Comparison of ENCODE assay signal across 28 cellular contexts in the genomic region with DNA sequence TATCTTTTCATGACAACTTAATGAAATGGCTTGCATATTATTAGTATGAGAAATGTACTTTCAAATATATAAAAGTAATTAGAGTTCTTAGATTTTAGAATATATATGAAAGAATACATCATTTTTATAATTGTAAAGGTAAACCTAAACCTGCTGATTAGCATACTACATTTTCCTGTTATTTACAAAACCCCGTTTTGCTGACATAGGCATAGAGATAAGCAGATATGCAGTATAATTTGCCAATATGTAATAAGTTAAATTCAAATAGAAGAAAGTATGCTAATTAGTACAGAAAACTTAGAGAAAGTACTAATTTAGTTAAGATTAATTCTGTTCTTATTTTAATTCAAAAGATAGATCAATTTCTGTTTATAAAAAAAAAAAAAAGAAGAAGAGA. TPM values are rescaled to one million over a fixed set of nuclear protein-coding genes. Genes with fewer than 3 reads are reported as not detected.
A peak's percentile ranks its signal among the peaks of the same experiment; 100 is the strongest.
DNase-seq lines count a peak whose midpoint lies in the region; ATAC-seq, FAIRE-seq and TF ChIP-seq lines count a peak whose summit lies in the region.
"Had no signal": no experiment of that assay in that cellular context is flagged by ENCODE, and none has a peak within 500 bp of the region (broad histone marks: within the 10 kb centered on the region; RNA-seq: fewer than 3 reads in every experiment).

No MANE protein-coding gene starts in this region.

- FAIRE-seq in HepG2 (lab: Jason Lieb, UNC) = no peak
- peak; percentile 31 for FAIRE-seq in colon (lab: Jason Lieb, UNC)
- peak; percentile 47 for FAIRE-seq in islet of Langerhans (lab: Jason Lieb, UNC)
- FAIRE-seq: A549, GM12891, GM18507, GM19239, H54 had no signal

- H3K9ac ChIP-seq in HepG2 (ENCODE audit: insufficient read depth, low read depth, low read length) = no peak overlapping the region
- H3K9ac ChIP-seq: BLaER1 treated with 17β-estradiol and CSF1 and Interleukin-3, amounts not matched to agents 10 nM and 100 nM had no signal

- TF ChIP-seq EP300 in HepG2 (IDR thresholded peaks at IDR 0.05; ENCODE audit: low read depth in 2 of 2, low read length in 2 of 2) (no peak), HepG2 (CRISPR knock-in tag; IDR thresholded peaks at IDR 0.05; ENCODE audit: borderline replicate concordance) (no peak)

- no peaks in the 10 kb centered on the region for H3K4me1 Mint-ChIP-seq in progenitor cell of endocrine pancreas (ENCODE audit: low read depth)
- H3K4me1 Mint-ChIP-seq: CD14-positive monocyte; CD8-positive, alpha-beta memory T cell had no signal

- H3K9me3 Mint-ChIP-seq in progenitor cell of endocrine pancreas (ENCODE audit: low read depth) = peaks cover 2% of the 10 kb centered on the region
- H3K9me3 Mint-ChIP-seq: HFFc6 had no signal

- H3K27me3 ChIP-seq in HepG2 (ENCODE audit: control insufficient read depth in 1 of 2, insufficient read depth in 2 of 2, low read length in 2 of 2) (no peaks in the 10 kb centered on the region), right lobe of liver (no peaks in the 10 kb centered on the region), dorsolateral prefrontal cortex (no peaks in the 10 kb centered on the region)
- H3K27me3 ChIP-seq: BE2C; BLaER1 treated with 17β-estradiol and CSF1 and Interleukin-3, amounts not matched to agents 10 nM and 100 nM had no signal

- H3K36me3 ChIP-seq in HepG2 (replicated peaks in 1 of 2; ENCODE audit: control insufficient read depth in 1 of 2, insufficient read depth in 2 of 2, low read length in 2 of 2) = no peaks in the 10 kb centered on the region
- no peaks in the 10 kb centered on the region for H3K36me3 ChIP-seq in right lobe of liver
- H3K36me3 ChIP-seq: BE2C; BLaER1 treated with 17β-estradiol and CSF1 and Interleukin-3, amounts not matched to agents 10 nM and 100 nM; HAP-1 had no signal

- WGBS in HepG2 (ENCODE audit: low lambda C conversion rate) = 75% methylated on average over 1 of the region's 1 CpG
- WGBS in right lobe of liver (ENCODE audit: insufficient coverage, low coverage, low lambda C conversion rate, missing lambda C conversion rate) = 43% methylated on average over 1 of the region's 1 CpG

- in situ Hi-C loops in HepG2 (cut with HindIII; ENCODE audit: extremely low pct_ligation_motif_present, low pct_unique_long_range_greater_than_20kb) = no loop called here

- H3K27ac Mint-ChIP-seq in progenitor cell of endocrine pancreas = no peak overlapping the region
- H3K27ac Mint-ChIP-seq: CD14-positive monocyte; CD4-positive, alpha-beta T cell; CD8-positive, alpha-beta memory T cell; HFFc6 had no signal

- H3K9me3 ChIP-seq in HepG2 (ENCODE audit: low read length) (no peaks in the 10 kb centered on the region), right lobe of liver (no peaks in the 10 kb centered on the region)
- H3K9me3 ChIP-seq: A549, BE2C, HAP-1 had no signal

- H3K27me3 Mint-ChIP-seq in progenitor cell of endocrine pancreas = no peaks in the 10 kb centered on the region

- TF ChIP-seq CTCF in HepG2 (CRISPR knock-in tag; IDR thresholded peaks at IDR 0.05) (no peak), right lobe of liver (IDR thresholded peaks at IDR 0.05) (no peak), progenitor cell of endocrine pancreas (IDR thresholded peaks at IDR 0.05; ENCODE audit: unreplicated experiment) (no peak), dorsolateral prefrontal cortex (IDR thresholded peaks at IDR 0.05 in 54 of 56, conservative IDR thresholded peaks at IDR 0.05 in 2 of 56; ENCODE audit: low read depth in 1 of 56, partially characterized antibody in 56 of 56) (no peak)

- POLR2A ChIA-PET in HepG2 (lab: Yijun Ruan, JAX) = no interaction called here

- no peak overlapping the region for H3K4me2 ChIP-seq in HepG2 (ENCODE audit: low read depth, low read length)
- H3K4me2 ChIP-seq: A549; BLaER1 treated with 17β-estradiol and CSF1 and Interleukin-3, amounts not matched to agents 10 nM and 100 nM had no signal

- ATAC-seq in HepG2 = no peak
- no peak for ATAC-seq in right lobe of liver
- ATAC-seq in GM18909 (IDR thresholded peaks at IDR 0.05; ENCODE audit: poor library complexity, unreplicated experiment) = no peak
- ATAC-seq: A549 had no signal

- no peak for TF ChIP-seq POLR2A in HepG2 (IDR thresholded peaks at IDR 0.05; ENCODE audit: insufficient read depth in 1 of 2, low read depth in 2 of 2, low read length in 2 of 2)
- TF ChIP-seq POLR2A in right lobe of liver (IDR thresholded peaks at IDR 0.05) = no peak

- CTCF ChIA-PET in HepG2 (lab: Yijun Ruan, JAX; ENCODE audit: low intra/inter-chr PET ratio, low total read pairs) = no interaction called here

- no TSS peak for BruUV-seq in HepG2 (replicated peaks; lab: Mats Ljungman, UMichigan)

- H3K4me3 ChIP-seq in HepG2 (replicated peaks in 1 of 3; ENCODE audit: insufficient read depth in 1 of 3, low read depth in 2 of 3, low read length in 3 of 3) = no peak overlapping the region
- H3K4me3 ChIP-seq in right lobe of liver = no peak overlapping the region
- H3K4me3 ChIP-seq in dorsolateral prefrontal cortex = no peak overlapping the region
- H3K4me3 ChIP-seq: A549; BLaER1 treated with 17β-estradiol and CSF1 and Interleukin-3, amounts not matched to agents 10 nM and 100 nM; HAP-1 had no signal

- H3K27ac ChIP-seq in HepG2 (ENCODE audit: extremely low read length, insufficient read depth, low read length) (no peak overlapping the region), right lobe of liver (no peak overlapping the region), dorsolateral prefrontal cortex (no peak overlapping the region)
- H3K27ac ChIP-seq: 22Rv1; A549; BLaER1 treated with 17β-estradiol and CSF1 and Interleukin-3, amounts not matched to agents 10 nM and 100 nM had no signal

- DNase-seq in HepG2 (ENCODE audit: low spot score) (no peak), right lobe of liver (no peak), progenitor cell of endocrine pancreas (ENCODE audit: low spot score, unreplicated experiment) (no peak), nucleus accumbens (lab: John Stamatoyannopoulos, UW) (no peak), dorsolateral prefrontal cortex (no peak)
- DNase-seq: ACHN; AML-193; BE2C; CD4-positive, alpha-beta T cell; CD8-positive, alpha-beta memory T cell; DMS 273 treated with DMSO at 0.1 percent for 48 hours; DMS79; EL; GF-D8; GOT3; HFFc6 had no signal

- H3K4me1 ChIP-seq in HepG2 (ENCODE audit: insufficient read depth, low read length) = no peaks in the 10 kb centered on the region
- H3K4me1 ChIP-seq in right lobe of liver = no peaks in the 10 kb centered on the region
- H3K4me1 ChIP-seq: A549, BE2C, HAP-1 had no signal

- H2AFZ ChIP-seq in HepG2 (ENCODE audit: low read length) = no peak overlapping the region

- no peaks in the 10 kb centered on the region for H3K79me2 ChIP-seq in HepG2 (ENCODE audit: insufficient read depth, low read length)

- H3K4me3 Mint-ChIP-seq in progenitor cell of endocrine pancreas (ENCODE audit: low read depth) = no peak overlapping the region
- H3K4me3 Mint-ChIP-seq: CD14-positive monocyte; CD4-positive, alpha-beta T cell; CD8-positive, alpha-beta memory T cell; HFFc6 had no signal

- no peak for TF ChIP-seq RAD21 in HepG2 (CRISPR knock-in tag; IDR thresholded peaks at IDR 0.05)

- intact Hi-C loops in HepG2 (cut with micrococcal nuclease; ENCODE audit: unreplicated experiment) (no loop called here), right lobe of liver (cut with DNase I) (no loop called here), dorsolateral prefrontal cortex (cut with DNase I) (no loop called here)

- H3K36me3 Mint-ChIP-seq in progenitor cell of endocrine pancreas (ENCODE audit: insufficient read depth) = peaks cover 2% of the 10 kb centered on the region
- H3K36me3 Mint-ChIP-seq: CD14-positive monocyte had no signal

- no peaks in the 10 kb centered on the region for H4K20me1 ChIP-seq in HepG2 (ENCODE audit: insufficient read depth, low read length)
- H4K20me1 ChIP-seq: BLaER1 treated with 17β-estradiol and CSF1 and Interleukin-3, amounts not matched to agents 10 nM and 100 nM had no signal

TF ChIP-seq in HepG2, 621 proteins besides CTCF, POLR2A, EP300 and RAD21 (continues in another document):
- TF ChIP-seq MAFF (IDR thresholded peaks at IDR 0.05; ENCODE audit: low read depth, low read length) (peak; percentile 58; the same call in 1 of the 2 replicates), ZSCAN12 (CRISPR knock-in tag; IDR thresholded peaks at IDR 0.05) (no peak)

RNA-seq across cellular contexts. Expression of a gene that starts 21.5 kb away (rescaled TPM):
- total RNA-seq in HepG2 (2016; rRNA removed; fragmentation: Illumina TruSeq; extraction: Trizol) = not detected in 2 replicates
- not detected in 2 replicates for total RNA-seq in HepG2 (2016; cell fraction: cytosol; rRNA removed; fragmentation: Illumina TruSeq; extraction: Trizol; ENCODE audit: low read depth)
- not detected in 2 replicates for total RNA-seq in HepG2 (2016; cell fraction: insoluble cytoplasmic fraction; rRNA removed; fragmentation: Illumina TruSeq; extraction: Trizol)
- total RNA-seq in HepG2 (2016; cell fraction: membrane; rRNA removed; fragmentation: Illumina TruSeq; extraction: Trizol) = not detected in 2 replicates
- not detected in 2 replicates for total RNA-seq in HepG2 (2016; cell fraction: nucleus; rRNA removed; fragmentation: Illumina TruSeq; extraction: Trizol)
- polyA plus RNA-seq in HepG2 (2011; rRNA removed) = not detected in 2 replicates
- not detected in 2 replicates for polyA plus RNA-seq in HepG2 (2011; cell fraction: cytosol; rRNA removed)
- polyA plus RNA-seq in HepG2 (2011; cell fraction: nucleus; rRNA removed) = not detected in 2 replicates
- 0.04 TPM in 1 of 2 replicates, not detected in the other for polyA plus RNA-seq in HepG2 (2012)
- not detected in 2 replicates for polyA plus RNA-seq in HepG2 (2016; cell fraction: cytosol; fragmentation: Illumina TruSeq; extraction: Trizol; ENCODE audit: low read depth)
- polyA plus RNA-seq in HepG2 (2016; cell fraction: insoluble cytoplasmic fraction; fragmentation: Illumina TruSeq; extraction: Trizol; ENCODE audit: low read depth) = not detected in 2 replicates
- polyA plus RNA-seq in HepG2 (2016; cell fraction: membrane; fragmentation: Illumina TruSeq; extraction: Trizol; ENCODE audit: low read depth) = not detected in 2 replicates
- not detected in 2 replicates for polyA plus RNA-seq in HepG2 (2016; cell fraction: nucleus; fragmentation: Illumina TruSeq; extraction: Trizol; ENCODE audit: insufficient read depth, low read depth)
- not detected in 2 replicates for polyA minus RNA-seq in HepG2 (2011; rRNA and poly(A)+ RNA removed; ENCODE audit: low replicate concordance)
- not detected in 2 replicates for polyA minus RNA-seq in HepG2 (2011; cell fraction: cytosol; rRNA and poly(A)+ RNA removed)
- polyA minus RNA-seq in HepG2 (2011; cell fraction: nucleus; rRNA and poly(A)+ RNA removed) = not detected in 2 replicates
- not detected for total RNA-seq in right lobe of liver
- total RNA-seq in progenitor cell of endocrine pancreas = 0.22 and 0.29 TPM in 2 replicates
- total RNA-seq in dorsolateral prefrontal cortex = 1 to 10 TPM in 9 of 120 experiments, under 1 TPM in 106, not detected in 5; 0.13 to 1.7 (median 0.49) TPM
- total RNA-seq: CD4-positive, alpha-beta T cell; CD8-positive, alpha-beta memory T cell had no signal
- polyA plus RNA-seq: A549; CD14-positive monocyte; CD8-positive, alpha-beta memory T cell had no signal
